In genomic region chr2:204145197-204146190, GRCh38 we compare ENCODE assay signal across 8 cellular contexts.
A peak's percentile ranks its signal among the peaks of the same experiment; 100 is the strongest.
DNase-seq lines count a peak whose midpoint lies in the region; ATAC-seq and TF ChIP-seq lines count a peak whose summit lies in the region.

No MANE protein-coding gene starts in this region.

- CTCF ChIA-PET in IMR-90 (lab: Yijun Ruan, JAX), result interaction anchor here (0.6 to 1.0 kb wide), 4 partner anchors 9 to 1615 kb away, joined by 3 to 4 read pairs (median 3); no protein-coding TSS in a partner anchor
- CTCF ChIA-PET in PC-9 (lab: Charles Lee), result interaction anchor here (0.5 to 0.7 kb wide), 3 partner anchors 20 to 960 kb away, joined by 3 to 6 read pairs (median 3); no protein-coding TSS in a partner anchor

- H3K27me3 Mint-ChIP-seq in stimulated activated naive CD8-positive, alpha-beta T cell treated with anti-CD3 and anti-CD28 coated beads, Interleukin-15, Interleukin-2, amounts not matched to agents 100 ng/mL and 50 ng/mL, for 24 hours, result peaks cover 28% of the 10 kb centered on the region

- H3K9ac ChIP-seq in IMR-90 (ENCODE audit: low read depth, low read length) (no peak overlapping the region), neural cell (ENCODE audit: low read length) (no peak overlapping the region)

- dilution Hi-C loops in IMR-90 (cut with HindIII; ENCODE audit: low sequenced_read_pairs, unreplicated experiment), result no loop called here

- no peak overlapping the region for H2BK20ac ChIP-seq in IMR-90 (ENCODE audit: low read depth, low read length)

- intact Hi-C loops in IMR-90 (cut with micrococcal nuclease), result loop anchor here (2.0 kb wide), 3 partner anchors 1535 to 1803 kb away; no protein-coding TSS in a partner anchor
- intact Hi-C loops in PC-9 (cut with micrococcal nuclease; ENCODE audit: unreplicated experiment), result loop anchor here (1.0 to 10.0 kb wide), 5 partner anchors 169 to 1802 kb away; no protein-coding TSS in a partner anchor

- in situ Hi-C loops in IMR-90 (cut with MboI; ENCODE audit: low sequenced_read_pairs), result no loop called here

- no peak overlapping the region for H3K23ac ChIP-seq in IMR-90 (ENCODE audit: low read depth, low read length)

- H3K36me3 ChIP-seq in IMR-90 (ENCODE audit: control insufficient read depth, insufficient read depth, low read length) (no peaks in the 10 kb centered on the region), PC-9 (ENCODE audit: low read depth) (no peaks in the 10 kb centered on the region), neural cell (ENCODE audit: insufficient read depth, low read length) (no peaks in the 10 kb centered on the region)

- H3K9me3 ChIP-seq in IMR-90 (ENCODE audit: control insufficient read depth, insufficient read depth, low read length), result no peaks in the 10 kb centered on the region
- no peaks in the 10 kb centered on the region for H3K9me3 ChIP-seq in PC-9 (ENCODE audit: insufficient read depth, low read depth)
- no peaks in the 10 kb centered on the region for H3K9me3 ChIP-seq in neural cell (ENCODE audit: low read length)

- no peak overlapping the region for H3K4ac ChIP-seq in IMR-90 (ENCODE audit: low read depth, low read length)

- ATAC-seq in GM21619 (IDR thresholded peaks at IDR 0.05; ENCODE audit: unreplicated experiment) (peak; percentile 99), IMR-90 (ENCODE audit: low read depth) (peak; percentile 99)

- no TSS peak for BruUV-seq in IMR-90 (replicated peaks; lab: Mats Ljungman, UMichigan)
- no TSS peak for BruUV-seq in PC-9 (replicated peaks; lab: Mats Ljungman, UMichigan)

- H3K56ac ChIP-seq in IMR-90 (ENCODE audit: extremely low read depth, insufficient read depth, low read length), result no peak overlapping the region

- no peak overlapping the region for H3K18ac ChIP-seq in IMR-90 (ENCODE audit: low read depth, low read length)

- H2BK15ac ChIP-seq in IMR-90 (ENCODE audit: low read depth, low read length), result no peak overlapping the region

- POLR2A ChIA-PET in IMR-90 (lab: Charles Lee; ENCODE audit: unreplicated experiment) (no interaction called here), PC-9 (lab: Charles Lee; ENCODE audit: unreplicated experiment) (no interaction called here)

- no peaks in the 10 kb centered on the region for H3K79me1 ChIP-seq in IMR-90 (ENCODE audit: low read depth in 1 of 2, low read length in 2 of 2)

- peak overlapping the region; percentile 14; the same call in 1 of the 2 replicates for H3K4me3 ChIP-seq in IMR-90 (ENCODE audit: insufficient read depth, low read depth, low read length)
- no peak overlapping the region for H3K4me3 ChIP-seq in PC-9
- peak overlapping the region; percentile 43 for H3K4me3 ChIP-seq in fibroblast of pulmonary artery (replicated peaks; ENCODE audit: low read depth, low read length)
- H3K4me3 ChIP-seq in neural cell (ENCODE audit: low read length), result no peak overlapping the region

- 7% methylated on average over 3 of the region's 21 CpGs; no CpG with 5 or more reads in 1 of the 2 experiments for WGBS in IMR-90 (ENCODE audit: extremely low coverage in 2 of 2, insufficient read length in 1 of 2), 2 experiments

- H3K4me1 Mint-ChIP-seq in stimulated activated naive CD8-positive, alpha-beta T cell treated with anti-CD3 and anti-CD28 coated beads, Interleukin-15, Interleukin-2, amounts not matched to agents 100 ng/mL and 50 ng/mL, for 24 hours (ENCODE audit: low read depth), result peaks cover 10% of the 10 kb centered on the region

- H3K27ac Mint-ChIP-seq in stimulated activated naive CD8-positive, alpha-beta T cell treated with anti-CD3 and anti-CD28 coated beads, Interleukin-15, Interleukin-2, amounts not matched to agents 100 ng/mL and 50 ng/mL, for 24 hours, result peak overlapping the region; percentile 77

- no peak overlapping the region for H2AK9ac ChIP-seq in IMR-90 (replicated peaks; ENCODE audit: low read depth, low read length, poor library complexity)

- no peaks in the 10 kb centered on the region for H3K9me1 ChIP-seq in IMR-90 (ENCODE audit: insufficient read depth, low read length)

- no peak overlapping the region for H2BK120ac ChIP-seq in IMR-90 (ENCODE audit: low read depth, low read length)

- peak overlapping the region; percentile 42 for H3K4me2 ChIP-seq in IMR-90 (ENCODE audit: low read depth, low read length)
- H3K4me2 ChIP-seq in PC-9, result peak overlapping the region; percentile 23; the same call in 1 of the 2 replicates
- no peak overlapping the region for H3K4me2 ChIP-seq in neural cell (ENCODE audit: low read length)

- H3K27me3 ChIP-seq in IMR-90 (ENCODE audit: control insufficient read depth, insufficient read depth, low read length), result peaks cover 22% of the 10 kb centered on the region
- peaks cover 33% of the 10 kb centered on the region for H3K27me3 ChIP-seq in PC-9 (ENCODE audit: insufficient read depth, low read depth)
- H3K27me3 ChIP-seq in neural cell (ENCODE audit: insufficient read depth, low read depth, low read length), result no peaks in the 10 kb centered on the region

- H2AFZ ChIP-seq in IMR-90 (replicated peaks; ENCODE audit: low read length, poor library complexity) (peak overlapping the region; percentile 4), PC-9 (no peak overlapping the region), neural cell (ENCODE audit: low read depth, low read length) (no peak overlapping the region)

- H2AK5ac ChIP-seq in IMR-90 (ENCODE audit: low read depth, low read length), result no peak overlapping the region

- TF ChIP-seq EP300 in neural cell (conservative IDR thresholded peaks at IDR 0.05; ENCODE audit: poor library complexity, severe bottlenecking), result no peak

- DNase-seq in DMS153 treated with DMSO at 0.1 percent for 48 hours (lab: John Stamatoyannopoulos, UW; ENCODE audit: unreplicated experiment), result peak; percentile 91
- DNase-seq in IMR-90, result peak; percentile 63
- peak; percentile 40 to 62 for DNase-seq in PC-9
- DNase-seq in activated T-helper 1 cell treated with Interleukin-2 at 50 U/mL for 16 hours (ENCODE audit: low read depth), result peak; percentile 54
- peak; percentile 74 for DNase-seq in fibroblast of pulmonary artery (ENCODE audit: low read depth)

- no peak overlapping the region for H4K5ac ChIP-seq in IMR-90 (ENCODE audit: low read depth, low read length)

- TF ChIP-seq POLR2A in IMR-90 (IDR thresholded peaks at IDR 0.05; ENCODE audit: low read depth, low read length), result no peak

- no peaks in the 10 kb centered on the region for H3F3A ChIP-seq in PC-9 (ENCODE audit: insufficient read depth, low read depth)
- H3F3A ChIP-seq in neural cell (ENCODE audit: insufficient read depth, low read length, poor library complexity, severe bottlenecking), result no peaks in the 10 kb centered on the region

- TF ChIP-seq CTCF in IMR-90 (conservative IDR thresholded peaks at IDR 0.05; ENCODE audit: low read depth, low read length) (peak; percentile 86), PC-9 (conservative IDR thresholded peaks at IDR 0.05) (peak; percentile 84), fibroblast of pulmonary artery (IDR thresholded peaks at IDR 0.05; ENCODE audit: low read length, missing control alignments) (peak; percentile 95), neural cell (IDR thresholded peaks at IDR 0.05; ENCODE audit: poor library complexity, severe bottlenecking) (peak; percentile 94)

- no peaks in the 10 kb centered on the region for H3K9me3 Mint-ChIP-seq in stimulated activated naive CD8-positive, alpha-beta T cell treated with anti-CD3 and anti-CD28 coated beads, Interleukin-15, Interleukin-2, amounts not matched to agents 100 ng/mL and 50 ng/mL, for 24 hours

- no peak overlapping the region for H3K27ac ChIP-seq in IMR-90 (ENCODE audit: insufficient read depth, low read length)
- H3K27ac ChIP-seq in PC-9, result no peak overlapping the region
- H3K27ac ChIP-seq in neural cell (ENCODE audit: low read length), result no peak overlapping the region

- no peak overlapping the region for H4K8ac ChIP-seq in IMR-90 (ENCODE audit: low read depth in 2 of 2, low read length in 2 of 2)

- no peaks in the 10 kb centered on the region for H3K36me3 Mint-ChIP-seq in stimulated activated naive CD8-positive, alpha-beta T cell treated with anti-CD3 and anti-CD28 coated beads, Interleukin-15, Interleukin-2, amounts not matched to agents 100 ng/mL and 50 ng/mL, for 24 hours (ENCODE audit: low read depth)

- H3K4me3 Mint-ChIP-seq in stimulated activated naive CD8-positive, alpha-beta T cell treated with anti-CD3 and anti-CD28 coated beads, Interleukin-15, Interleukin-2, amounts not matched to agents 100 ng/mL and 50 ng/mL, for 24 hours, result peak overlapping the region; percentile 81

- H3K79me2 ChIP-seq in PC-9 (ENCODE audit: low read depth), result no peaks in the 10 kb centered on the region
- H3K79me2 ChIP-seq in neural cell (replicated peaks; ENCODE audit: insufficient read depth, low read length), result no peaks in the 10 kb centered on the region

- H4K20me1 ChIP-seq in IMR-90 (ENCODE audit: insufficient read depth, low read length) (no peaks in the 10 kb centered on the region), PC-9 (ENCODE audit: insufficient read depth) (no peaks in the 10 kb centered on the region), neural cell (ENCODE audit: insufficient read depth) (no peaks in the 10 kb centered on the region)

- TF ChIP-seq RAD21 in IMR-90 (IDR thresholded peaks at IDR 0.05; ENCODE audit: low read length), result peak; percentile 91
- peak; percentile 96 for TF ChIP-seq RAD21 in neural cell (conservative IDR thresholded peaks at IDR 0.05)

- H4K91ac ChIP-seq in IMR-90 (ENCODE audit: insufficient read depth, low read depth, low read length), result no peak overlapping the region

- no peak overlapping the region for H3K14ac ChIP-seq in IMR-90 (replicated peaks; ENCODE audit: low read depth, low read length)

- no peak overlapping the region for H2BK5ac ChIP-seq in IMR-90 (ENCODE audit: low read depth, low read length, poor library complexity, severe bottlenecking)

- H3K9me2 ChIP-seq in PC-9 (ENCODE audit: insufficient read depth) (no peaks in the 10 kb centered on the region), neural cell (ENCODE audit: insufficient read depth, low read length) (no peaks in the 10 kb centered on the region)

- H3K4me1 ChIP-seq in IMR-90 (ENCODE audit: control insufficient read depth, insufficient read depth, low read length), result no peaks in the 10 kb centered on the region
- no peaks in the 10 kb centered on the region for H3K4me1 ChIP-seq in PC-9 (replicated peaks; ENCODE audit: insufficient read depth)

TF ChIP-seq in IMR-90, 13 proteins besides CTCF, POLR2A, EP300 and RAD21:
- no peak for TF ChIP-seq NFE2L2 (IDR thresholded peaks at IDR 0.05; ENCODE audit: low read depth, low read length)
- TF ChIP-seq SMC3 (IDR thresholded peaks at IDR 0.05; ENCODE audit: low read depth, low read length), result peak; percentile 71
TF ChIP-seq in IMR-90: peak in this region for 1.

TF ChIP-seq in neural cell, 6 proteins besides CTCF, POLR2A, EP300 and RAD21:
- TF ChIP-seq EZH2 (IDR thresholded peaks at IDR 0.05; ENCODE audit: borderline replicate concordance, insufficient read depth, low read length, poor library complexity, severe bottlenecking) (no peak), SMC3 (conservative IDR thresholded peaks at IDR 0.05; ENCODE audit: poor library complexity) (peak; percentile 91)

Comparison
In these comparisons a context has a peak if more than half of its experiments do, and no peak if none do; other contexts are left out.
1. H3K4me3 ChIP-seq: peak in IMR-90 (single experiment) and fibroblast of pulmonary artery (single experiment); none in PC-9 (single experiment) and neural cell (single experiment).
2. Peak in every context shown above with its lines, with median percentiles within 50 percentile points of each other: DNase-seq and CTCF ChIP-seq.